1 cellular context compared by ENCODE assay signal in genomic region chr2:201965550-201965949, GRCh38.
TF ChIP-seq lines count a peak whose summit lies in the region.

No MANE protein-coding gene starts in this region.

TF ChIP-seq in HCT116, 20 proteins besides CTCF, POLR2A, EP300 and RAD21 (continued from another document):
- TF ChIP-seq YY1 (IDR thresholded peaks at IDR 0.05; ENCODE audit: extremely low read depth, insufficient replicate concordance, low read depth, low read length) (no peak), SIN3A (IDR thresholded peaks at IDR 0.05; ENCODE audit: low read depth) (no peak), REST (IDR thresholded peaks at IDR 0.05; ENCODE audit: low read depth) (no peak), EGR1 (IDR thresholded peaks at IDR 0.05; ENCODE audit: low read depth) (no peak), EZH2 (IDR thresholded peaks at IDR 0.05) (no peak), MAX (IDR thresholded peaks at IDR 0.05) (no peak)
